In the genomic region with DNA sequence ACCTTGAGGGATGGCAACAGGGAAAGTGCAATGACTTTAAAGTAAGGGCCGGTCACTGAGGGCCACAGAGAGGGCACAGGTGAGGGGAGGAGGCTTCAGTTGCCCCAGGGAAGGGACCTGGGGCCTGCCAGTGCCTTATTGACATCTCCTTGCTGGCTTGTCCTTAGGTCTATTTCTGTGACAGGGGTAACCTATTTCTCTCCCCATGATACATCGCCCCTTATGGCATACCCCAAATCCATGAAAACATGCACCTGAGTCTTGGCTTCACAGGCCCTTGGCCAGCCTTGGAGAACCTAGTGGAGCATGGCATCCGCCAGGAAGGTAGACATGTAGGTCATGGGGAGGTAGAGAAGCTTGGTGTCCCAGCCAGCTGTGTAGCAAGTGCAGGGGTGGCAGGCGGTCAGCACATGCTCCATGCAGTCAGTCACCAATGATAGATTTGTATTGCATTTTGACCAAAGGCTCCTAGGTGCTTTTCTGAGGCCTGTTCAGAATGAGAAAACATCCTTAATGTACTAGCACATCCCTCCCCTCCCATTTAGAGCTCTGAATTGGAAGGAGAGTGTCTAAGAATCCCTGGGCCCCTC, we compare ENCODE assay signal across 39 cellular contexts. TPM values are rescaled to one million over a fixed set of nuclear protein-coding genes. Genes with fewer than 3 reads are reported as not detected.
"Had no signal": no experiment of that assay in that cellular context is flagged by ENCODE, and none has a peak within 500 bp of the region (broad histone marks: within the 10 kb centered on the region; RNA-seq: fewer than 3 reads in every experiment).

No MANE protein-coding gene starts in this region.

- DNase-seq: activated CD4-positive, alpha-beta memory T cell treated with anti-CD3 and anti-CD28 coated beads for 36 hours; activated CD4-positive, alpha-beta T cell treated with anti-CD3 and anti-CD28 coated beads for 36 hours; activated CD4-positive, alpha-beta T cell treated with anti-CD3 and anti-CD28 coated beads, Interleukin-2, amount 10 ng/mL, durations not matched to agents 24 days and 14 days; activated CD4-positive, CD25-positive, alpha-beta regulatory T cell; activated CD4-positive, CD25-positive, alpha-beta regulatory T cell treated with anti-CD3 and anti-CD28 coated beads, Interleukin-2, amount 50 U/mL, for 72 hours; activated CD8-positive, alpha-beta memory T cell treated with anti-CD3 and anti-CD28 coated beads, Interleukin-2, amount 10 ng/mL, durations not matched to agents 7 days and 5 days; activated CD8-positive, alpha-beta memory T cell treated with anti-CD3 and anti-CD28 coated beads, Interleukin-2, amount 50 U/mL, for 4 hours; activated CD8-positive, alpha-beta T cell treated with anti-CD3 and anti-CD28 coated beads, Interleukin-2, amount 10 ng/mL, durations not matched to agents 7 days and 5 days; activated effector memory CD4-positive, alpha-beta T cell treated with anti-CD3 and anti-CD28 coated beads, Interleukin-2, amount 50 U/mL, for 16 hours; activated naive CD4-positive, alpha-beta T cell treated with anti-CD3 and anti-CD28 coated beads for 36 hours; activated naive CD8-positive, alpha-beta T cell treated with anti-CD3 and anti-CD28 coated beads for 36 hours; activated naive CD8-positive, alpha-beta T cell treated with anti-CD3 and anti-CD28 coated beads, Interleukin-2, amount 50 U/mL, for 24 hours; activated T-cell treated with anti-CD3 and anti-CD28 coated beads, Interleukin-2, amount 50 U/mL, for 1 hour; activated T-cell treated with anti-CD3 and anti-CD28 coated beads, Interleukin-2, amount 50 U/mL, for 48 hours; adrenal gland; amygdala; aorta; body of pancreas; central memory CD4-positive, alpha-beta T cell; cerebellar nuclear complex; colonic mucosa; effector memory CD4-positive, alpha-beta T cell; foreskin melanocyte; glutamatergic neuron; heart left ventricle; T-helper 1 cell; T-helper 2 cell had no signal

- H3K4me1 Mint-ChIP-seq: activated CD4-positive, alpha-beta T cell treated with anti-CD3 and anti-CD28 coated beads for 36 hours; activated CD4-positive, alpha-beta T cell treated with anti-CD3 and anti-CD28 coated beads, Interleukin-2, amount 10 ng/mL, durations not matched to agents 24 days and 14 days; activated naive CD4-positive, alpha-beta T cell treated with anti-CD3 and anti-CD28 coated beads, Interleukin-2, amount 50 U/mL, for 24 hours; activated naive CD8-positive, alpha-beta T cell treated with anti-CD3 and anti-CD28 coated beads, Interleukin-2, amount 50 U/mL, for 24 hours; endodermal cell had no signal

- H3K4me3 Mint-ChIP-seq: activated CD4-positive, alpha-beta memory T cell treated with anti-CD3 and anti-CD28 coated beads for 36 hours; activated CD4-positive, alpha-beta T cell treated with anti-CD3 and anti-CD28 coated beads for 36 hours; activated CD4-positive, alpha-beta T cell treated with anti-CD3 and anti-CD28 coated beads, Interleukin-2, amount 10 ng/mL, durations not matched to agents 24 days and 14 days; activated CD8-positive, alpha-beta memory T cell treated with anti-CD3 and anti-CD28 coated beads, Interleukin-2, amount 10 ng/mL, durations not matched to agents 7 days and 5 days; activated CD8-positive, alpha-beta T cell treated with anti-CD3 and anti-CD28 coated beads, Interleukin-2, amount 10 ng/mL, durations not matched to agents 7 days and 5 days; activated naive CD4-positive, alpha-beta T cell treated with anti-CD3 and anti-CD28 coated beads for 36 hours; activated naive CD4-positive, alpha-beta T cell treated with anti-CD3 and anti-CD28 coated beads, Interleukin-2, amount 50 U/mL, for 24 hours; activated naive CD8-positive, alpha-beta T cell treated with anti-CD3 and anti-CD28 coated beads for 36 hours; activated naive CD8-positive, alpha-beta T cell treated with anti-CD3 and anti-CD28 coated beads, Interleukin-2, amount 50 U/mL, for 24 hours; activated T-helper 1 cell treated with anti-CD3 and anti-CD28 coated beads, Interleukin-12 subunit alpha, Interleukin-12 subunit beta, Interleukin-2, Interleukin-4 antibody, amounts not matched to agents 30 ng/mL and 10 ng/mL and 1 ng/mL, durations not matched to agents 14 hours and 24 hours and 36 hours; endodermal cell had no signal

- H3K27me3 Mint-ChIP-seq: activated CD4-positive, alpha-beta memory T cell treated with anti-CD3 and anti-CD28 coated beads for 36 hours; activated CD4-positive, alpha-beta T cell treated with anti-CD3 and anti-CD28 coated beads for 36 hours; activated CD4-positive, alpha-beta T cell treated with anti-CD3 and anti-CD28 coated beads, Interleukin-2, amount 10 ng/mL, durations not matched to agents 24 days and 14 days; activated CD8-positive, alpha-beta memory T cell treated with anti-CD3 and anti-CD28 coated beads, Interleukin-2, amount 10 ng/mL, durations not matched to agents 7 days and 5 days; activated naive CD4-positive, alpha-beta T cell treated with anti-CD3 and anti-CD28 coated beads, Interleukin-2, amount 50 U/mL, for 24 hours; activated naive CD8-positive, alpha-beta T cell treated with anti-CD3 and anti-CD28 coated beads for 36 hours; activated naive CD8-positive, alpha-beta T cell treated with anti-CD3 and anti-CD28 coated beads, Interleukin-2, amount 50 U/mL, for 24 hours had no signal

- ATAC-seq: activated CD4-positive, alpha-beta T cell treated with anti-CD3 and anti-CD28 coated beads for 36 hours; activated CD8-positive, alpha-beta memory T cell treated with anti-CD3 and anti-CD28 coated beads, Interleukin-2, amount 10 ng/mL, durations not matched to agents 7 days and 5 days; activated CD8-positive, alpha-beta T cell treated with anti-CD3 and anti-CD28 coated beads, Interleukin-2, amount 10 ng/mL, durations not matched to agents 7 days and 5 days; activated naive CD8-positive, alpha-beta T cell treated with anti-CD3 and anti-CD28 coated beads, Interleukin-2, amount 50 U/mL, for 24 hours; body of pancreas; gastroesophageal sphincter; heart left ventricle had no signal

- H3K36me3 ChIP-seq: adrenal gland, cardiac muscle cell, colonic mucosa, gastroesophageal sphincter, heart left ventricle had no signal

- H3K4me1 ChIP-seq: adrenal gland, body of pancreas, colonic mucosa, gastroesophageal sphincter, heart left ventricle had no signal

- H3K27ac ChIP-seq: adrenal gland, body of pancreas, cardiac muscle cell, colonic mucosa, gastroesophageal sphincter, heart left ventricle had no signal

- H3K4me3 ChIP-seq: adrenal gland, body of pancreas, cardiac muscle cell, colonic mucosa, gastroesophageal sphincter, heart left ventricle had no signal

- H3K9me3 Mint-ChIP-seq: activated CD4-positive, alpha-beta memory T cell treated with anti-CD3 and anti-CD28 coated beads for 36 hours; activated CD4-positive, alpha-beta T cell treated with anti-CD3 and anti-CD28 coated beads, Interleukin-2, amount 10 ng/mL, durations not matched to agents 24 days and 14 days; activated naive CD4-positive, alpha-beta T cell treated with anti-CD3 and anti-CD28 coated beads for 36 hours; activated naive CD4-positive, alpha-beta T cell treated with anti-CD3 and anti-CD28 coated beads, Interleukin-2, amount 50 U/mL, for 24 hours; activated naive CD8-positive, alpha-beta T cell treated with anti-CD3 and anti-CD28 coated beads, Interleukin-2, amount 50 U/mL, for 24 hours; activated T-helper 2 cell treated with anti-CD3 and anti-CD28 coated beads, Interferon-gamma antibody, Interleukin-2, Interleukin-4, amounts not matched to agents 10 μg/mL and 5 μg/mL and 100 μg/mL, durations not matched to agents 14 hours and 24 hours and 36 hours; endodermal cell had no signal

- H3K27me3 ChIP-seq: adrenal gland, body of pancreas, cardiac muscle cell, colonic mucosa, gastroesophageal sphincter, heart left ventricle had no signal

- H3K9me3 ChIP-seq: adrenal gland, body of pancreas, colonic mucosa, gastroesophageal sphincter, heart left ventricle had no signal

- H3K36me3 Mint-ChIP-seq: activated CD4-positive, alpha-beta memory T cell treated with anti-CD3 and anti-CD28 coated beads for 36 hours; activated CD8-positive, alpha-beta memory T cell treated with anti-CD3 and anti-CD28 coated beads, Interleukin-2, amount 10 ng/mL, durations not matched to agents 7 days and 5 days; activated naive CD8-positive, alpha-beta T cell treated with anti-CD3 and anti-CD28 coated beads for 36 hours had no signal

- H3K27ac Mint-ChIP-seq: activated CD4-positive, alpha-beta memory T cell treated with anti-CD3 and anti-CD28 coated beads for 36 hours; activated CD4-positive, alpha-beta T cell treated with anti-CD3 and anti-CD28 coated beads for 36 hours; activated CD4-positive, alpha-beta T cell treated with anti-CD3 and anti-CD28 coated beads, Interleukin-2, amount 10 ng/mL, durations not matched to agents 24 days and 14 days; activated CD8-positive, alpha-beta memory T cell treated with anti-CD3 and anti-CD28 coated beads, Interleukin-2, amount 10 ng/mL, durations not matched to agents 7 days and 5 days; activated CD8-positive, alpha-beta T cell treated with anti-CD3 and anti-CD28 coated beads, Interleukin-2, amount 10 ng/mL, durations not matched to agents 7 days and 5 days; activated naive CD4-positive, alpha-beta T cell treated with anti-CD3 and anti-CD28 coated beads for 36 hours; activated naive CD4-positive, alpha-beta T cell treated with anti-CD3 and anti-CD28 coated beads, Interleukin-2, amount 50 U/mL, for 24 hours; activated naive CD8-positive, alpha-beta T cell treated with anti-CD3 and anti-CD28 coated beads for 36 hours; activated naive CD8-positive, alpha-beta T cell treated with anti-CD3 and anti-CD28 coated beads, Interleukin-2, amount 50 U/mL, for 24 hours; activated T-helper 1 cell treated with anti-CD3 and anti-CD28 coated beads, Interleukin-12 subunit alpha, Interleukin-12 subunit beta, Interleukin-2, Interleukin-4 antibody, amounts not matched to agents 30 ng/mL and 10 ng/mL and 1 ng/mL, durations not matched to agents 14 hours and 24 hours and 36 hours; activated T-helper 2 cell treated with anti-CD3 and anti-CD28 coated beads, Interferon-gamma antibody, Interleukin-2, Interleukin-4, amounts not matched to agents 10 μg/mL and 5 μg/mL and 100 μg/mL, durations not matched to agents 14 hours and 24 hours and 36 hours; endodermal cell had no signal

RNA-seq across cellular contexts. Expression of a gene that starts 23.6 kb away (rescaled TPM):
- polyA plus RNA-seq: fibroblast of lung had no signal

RNA-seq across cellular contexts. Expression of a gene that starts 35.3 kb away (rescaled TPM):
- total RNA-seq: activated CD4-positive, alpha-beta memory T cell treated with anti-CD3 and anti-CD28 coated beads for 36 hours; activated CD4-positive, alpha-beta T cell treated with anti-CD3 and anti-CD28 coated beads, Interleukin-2, amount 10 ng/mL, durations not matched to agents 24 days and 14 days; activated CD8-positive, alpha-beta memory T cell treated with anti-CD3 and anti-CD28 coated beads, Interleukin-2, amount 10 ng/mL, durations not matched to agents 7 days and 5 days; activated CD8-positive, alpha-beta T cell treated with anti-CD3 and anti-CD28 coated beads, Interleukin-2, amount 10 ng/mL, durations not matched to agents 7 days and 5 days; activated T-helper 2 cell treated with anti-CD3 and anti-CD28 coated beads, Interferon-gamma antibody, Interleukin-2, Interleukin-4, amounts not matched to agents 10 μg/mL and 5 μg/mL and 100 μg/mL, durations not matched to agents 14 hours and 24 hours and 36 hours; aorta; body of pancreas; dermis microvascular lymphatic vessel endothelial cell; epithelial cell of proximal tubule; esophagus mucosa; gastroesophageal sphincter; heart left ventricle had no signal
- polyA plus RNA-seq: heart left ventricle had no signal

RNA-seq across cellular contexts. Expression of a gene that starts 46.8 kb away (rescaled TPM):
- total RNA-seq: activated CD4-positive, alpha-beta memory T cell treated with anti-CD3 and anti-CD28 coated beads for 36 hours; activated CD4-positive, alpha-beta T cell treated with anti-CD3 and anti-CD28 coated beads for 36 hours; activated CD4-positive, alpha-beta T cell treated with anti-CD3 and anti-CD28 coated beads, Interleukin-2, amount 10 ng/mL, durations not matched to agents 24 days and 14 days; activated CD8-positive, alpha-beta memory T cell treated with anti-CD3 and anti-CD28 coated beads for 36 hours; activated CD8-positive, alpha-beta memory T cell treated with anti-CD3 and anti-CD28 coated beads, Interleukin-2, amount 10 ng/mL, durations not matched to agents 7 days and 5 days; activated CD8-positive, alpha-beta T cell treated with anti-CD3 and anti-CD28 coated beads, Interleukin-2, amount 10 ng/mL, durations not matched to agents 7 days and 5 days; activated naive CD4-positive, alpha-beta T cell treated with anti-CD3 and anti-CD28 coated beads for 36 hours; activated naive CD8-positive, alpha-beta T cell treated with anti-CD3 and anti-CD28 coated beads for 36 hours; activated T-helper 1 cell treated with anti-CD3 and anti-CD28 coated beads, Interleukin-12 subunit alpha, Interleukin-12 subunit beta, Interleukin-2, Interleukin-4 antibody, amounts not matched to agents 30 ng/mL and 10 ng/mL and 1 ng/mL, durations not matched to agents 14 hours and 24 hours and 36 hours; activated T-helper 2 cell treated with anti-CD3 and anti-CD28 coated beads, Interferon-gamma antibody, Interleukin-2, Interleukin-4, amounts not matched to agents 10 μg/mL and 5 μg/mL and 100 μg/mL, durations not matched to agents 14 hours and 24 hours and 36 hours; adrenal gland; body of pancreas; colonic mucosa; dermis microvascular lymphatic vessel endothelial cell; endodermal cell; epithelial cell of proximal tubule; fibroblast of lung; fibroblast of villous mesenchyme; gastroesophageal sphincter had no signal
- polyA plus RNA-seq: adrenal gland, fibroblast of lung, heart left ventricle had no signal
